Comparison of ENCODE assay signal across 29 cellular contexts in the genomic region with DNA sequence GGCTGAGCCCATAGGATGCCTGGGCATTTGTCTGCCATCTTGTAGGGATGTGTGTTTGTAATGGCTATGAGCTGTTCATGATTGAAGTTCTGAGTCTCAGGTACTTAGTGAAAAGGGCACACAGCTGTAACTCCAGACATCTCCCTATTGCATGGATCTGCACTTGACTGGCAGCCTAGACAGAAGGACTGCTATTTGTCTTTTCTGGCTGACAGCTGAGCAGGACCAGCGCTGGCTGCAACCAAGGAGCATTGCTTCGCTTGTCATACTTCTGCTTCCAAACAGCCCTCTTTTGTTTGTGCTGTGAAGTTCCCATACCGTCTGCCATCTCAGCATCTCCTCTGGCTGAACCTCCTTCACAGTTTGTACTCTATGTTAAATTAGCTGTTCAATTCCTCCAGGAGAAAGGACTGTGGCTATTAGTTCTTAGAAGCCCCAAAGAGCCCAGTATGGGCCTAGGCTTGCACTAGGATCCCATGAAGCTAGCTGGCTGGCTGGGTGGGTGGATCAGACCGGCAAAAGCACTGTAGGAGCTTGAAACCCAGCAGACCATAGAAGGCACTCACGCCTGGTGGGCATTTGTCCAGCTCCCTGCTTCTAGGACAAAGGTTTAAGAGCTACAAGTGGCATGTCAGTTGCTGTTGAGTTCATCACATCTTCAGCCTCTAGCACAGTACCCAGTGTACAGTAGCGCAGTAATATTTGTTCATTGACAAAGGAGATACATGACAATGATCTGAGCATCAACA. TPM values are rescaled to one million over a fixed set of nuclear protein-coding genes. Genes with fewer than 3 reads are reported as not detected.
A peak's percentile ranks its signal among the peaks of the same experiment; 100 is the strongest.
DNase-seq lines count a peak whose midpoint lies in the region; ATAC-seq and TF ChIP-seq lines count a peak whose summit lies in the region.
"Had no signal": no experiment of that assay in that cellular context is flagged by ENCODE, and none has a peak within 500 bp of the region (broad histone marks: within the 10 kb centered on the region; RNA-seq: fewer than 3 reads in every experiment).

No MANE protein-coding gene starts in this region.

- H3K4me1 ChIP-seq in CD4-positive, CD25-positive, alpha-beta regulatory T cell (ENCODE audit: control insufficient read depth, insufficient read depth, low read length, poor library complexity, severe bottlenecking): no peaks in the 10 kb centered on the region
- peaks cover 0 to 70% (median 9%) of the 10 kb centered on the region in 9 donors for H3K4me1 ChIP-seq in heart right ventricle
- H3K4me1 ChIP-seq: upper lobe of right lung had no signal

- H3K9me3 Mint-ChIP-seq in CD4-positive, CD25-positive, alpha-beta regulatory T cell: no peaks in the 10 kb centered on the region
- H3K9me3 Mint-ChIP-seq: activated CD4-positive, alpha-beta memory T cell treated with anti-CD3 and anti-CD28 coated beads for 36 hours; activated naive CD4-positive, alpha-beta T cell treated with anti-CD3 and anti-CD28 coated beads, Interleukin-2, amount 50 U/mL, for 24 hours; activated T-helper 2 cell treated with anti-CD3 and anti-CD28 coated beads, Interferon-gamma antibody, Interleukin-2, Interleukin-4, amounts not matched to agents 10 μg/mL and 5 μg/mL and 100 μg/mL, durations not matched to agents 14 hours and 24 hours and 36 hours; GM23338; memory B cell had no signal

- peaks cover 27% of the 10 kb centered on the region for H3K36me3 Mint-ChIP-seq in CD4-positive, CD25-positive, alpha-beta regulatory T cell

- no peak overlapping the region for H3K4me3 ChIP-seq in CD4-positive, CD25-positive, alpha-beta regulatory T cell (ENCODE audit: low read depth, low read length)
- H3K4me3 ChIP-seq in heart right ventricle: no peak overlapping the region
- H3K4me3 ChIP-seq: BLaER1 treated with 17β-estradiol and CSF1 and Interleukin-3, amounts not matched to agents 10 nM and 100 nM; GM23338; hepatocyte; PC-9; sigmoid colon; upper lobe of right lung had no signal

- H3K27me3 Mint-ChIP-seq in CD4-positive, CD25-positive, alpha-beta regulatory T cell: no peaks in the 10 kb centered on the region
- H3K27me3 Mint-ChIP-seq: activated CD4-positive, alpha-beta memory T cell treated with anti-CD3 and anti-CD28 coated beads for 36 hours; activated naive CD4-positive, alpha-beta T cell treated with anti-CD3 and anti-CD28 coated beads, Interleukin-2, amount 50 U/mL, for 24 hours; memory B cell had no signal

- H3K9me3 ChIP-seq in CD4-positive, CD25-positive, alpha-beta regulatory T cell (ENCODE audit: control insufficient read depth in 2 of 2, low read length in 2 of 2): no peaks in the 10 kb centered on the region
- H3K9me3 ChIP-seq in heart right ventricle: no peaks in the 10 kb centered on the region
- H3K9me3 ChIP-seq: sigmoid colon, upper lobe of right lung had no signal

- H3K4me3 Mint-ChIP-seq in CD4-positive, CD25-positive, alpha-beta regulatory T cell: no peak overlapping the region
- H3K4me3 Mint-ChIP-seq: activated CD4-positive, alpha-beta memory T cell treated with anti-CD3 and anti-CD28 coated beads for 36 hours; activated naive CD4-positive, alpha-beta T cell treated with anti-CD3 and anti-CD28 coated beads, Interleukin-2, amount 50 U/mL, for 24 hours; GM23338; memory B cell had no signal

- no peaks in the 10 kb centered on the region for H3K27me3 ChIP-seq in CD4-positive, CD25-positive, alpha-beta regulatory T cell (ENCODE audit: control insufficient read depth, insufficient read depth, low read length)
- H3K27me3 ChIP-seq in heart right ventricle: no peaks in the 10 kb centered on the region
- H3K27me3 ChIP-seq: BLaER1 treated with 17β-estradiol and CSF1 and Interleukin-3, amounts not matched to agents 10 nM and 100 nM; brain microvascular endothelial cell; hepatocyte; sigmoid colon; upper lobe of right lung had no signal

- H3K27ac ChIP-seq in CD4-positive, CD25-positive, alpha-beta regulatory T cell (ENCODE audit: insufficient read depth, low read length, poor library complexity, severe bottlenecking): no peak overlapping the region
- peak overlapping the region in 4 of 10 donors; percentile 17 to 37 (median 32) for H3K27ac ChIP-seq in heart right ventricle
- H3K27ac ChIP-seq: BLaER1 treated with 17β-estradiol and CSF1 and Interleukin-3, amounts not matched to agents 10 nM and 100 nM; brain microvascular endothelial cell; hepatocyte; PC-9; sigmoid colon; upper lobe of right lung had no signal

- no peak for DNase-seq in CD4-positive, CD25-positive, alpha-beta regulatory T cell
- DNase-seq in G401 (ENCODE audit: low spot score) (peak; percentile 17), heart right ventricle (peak in 1 of 2 donors; percentile 29), pons (ENCODE audit: low spot score) (peak; percentile 17), SKM-1 (lab: John Stamatoyannopoulos, UW; ENCODE audit: unreplicated experiment) (no peak)
- DNase-seq: activated CD4-positive, alpha-beta memory T cell treated with anti-CD3 and anti-CD28 coated beads for 36 hours; activated CD4-positive, CD25-positive, alpha-beta regulatory T cell treated with anti-CD3 and anti-CD28 coated beads, Interleukin-2, amount 50 U/mL, for 72 hours; activated CD8-positive, alpha-beta memory T cell treated with anti-CD3 and anti-CD28 coated beads, Interleukin-2, amount 50 U/mL, for 48 hours; amygdala; brain microvascular endothelial cell; foreskin melanocyte; GF-D8; left colon; NCI-H1694 treated with DMSO at 0.1 percent for 48 hours; NCI-H524 treated with DMSO at 0.1 percent for 48 hours; PC-9; sigmoid colon; stimulated activated CD4-positive, alpha-beta T cell treated with anti-CD3 and anti-CD28 coated beads, Interleukin-12 subunit alpha, Interleukin-12 subunit beta, amount 100 ng/mL, for 4 hours; stimulated activated CD4-positive, alpha-beta T cell treated with anti-CD3 and anti-CD28 coated beads, Interleukin-2, amount 100 ng/mL, for 48 hours; T-helper 2 cell; upper lobe of right lung had no signal

- peaks cover 5 to 38% (median 27%) of the 10 kb centered on the region in 4 donors for H3K4me1 Mint-ChIP-seq in CD4-positive, CD25-positive, alpha-beta regulatory T cell

- 57 to 73% methylated on average over 6 of the region's 6 CpGs for WGBS in heart right ventricle, 2 donors

- intact Hi-C loops in heart right ventricle (cut with DNase I): loop anchor here in 1 of 10 donors (10.0 kb wide), 1 partner anchor 64 kb away; a partner anchor contains a TSS

- H3K36me3 ChIP-seq in CD4-positive, CD25-positive, alpha-beta regulatory T cell (ENCODE audit: control insufficient read depth, insufficient read depth, low read length): peaks cover 39% of the 10 kb centered on the region
- H3K36me3 ChIP-seq in heart right ventricle: peaks cover 0 to 50% (median 11%) of the 10 kb centered on the region in 9 donors

- ATAC-seq in CD4-positive, CD25-positive, alpha-beta regulatory T cell (ENCODE audit: low read depth in 2 of 2): no peak
- ATAC-seq in heart right ventricle: peak in 6 of 8 donors; percentile 32 to 80 (median 52)
- ATAC-seq in GM19452 (IDR thresholded peaks at IDR 0.05; ENCODE audit: unreplicated experiment): no peak
- ATAC-seq in GM21737 (IDR thresholded peaks at IDR 0.05; ENCODE audit: unreplicated experiment): no peak
- ATAC-seq: GM23338, left colon, upper lobe of right lung had no signal

- no peak for TF ChIP-seq CTCF in heart right ventricle (IDR thresholded peaks at IDR 0.05)

- in situ Hi-C loops in G401 (cut with HindIII; ENCODE audit: low sequenced_read_pairs): no loop called here

- H3K27ac Mint-ChIP-seq in CD4-positive, CD25-positive, alpha-beta regulatory T cell: peak overlapping the region in 2 of 3 donors; percentile 17 to 36
- H3K27ac Mint-ChIP-seq: activated CD4-positive, alpha-beta memory T cell treated with anti-CD3 and anti-CD28 coated beads for 36 hours; activated naive CD4-positive, alpha-beta T cell treated with anti-CD3 and anti-CD28 coated beads, Interleukin-2, amount 50 U/mL, for 24 hours; activated T-helper 2 cell treated with anti-CD3 and anti-CD28 coated beads, Interferon-gamma antibody, Interleukin-2, Interleukin-4, amounts not matched to agents 10 μg/mL and 5 μg/mL and 100 μg/mL, durations not matched to agents 14 hours and 24 hours and 36 hours; GM23338; memory B cell had no signal

RNA-seq across cellular contexts. Expression of a gene that starts 20.4 kb away (rescaled TPM):
- total RNA-seq in CD4-positive, CD25-positive, alpha-beta regulatory T cell: 30.2 TPM
- polyA plus RNA-seq in CD4-positive, CD25-positive, alpha-beta regulatory T cell: 1 to 10 TPM; 1.4 to 6.2 (median 2.6) TPM
- total RNA-seq in G401 (2014; rRNA removed; shearing (Covaris generic)): 41.5 and 45.5 TPM in 2 replicates
- 10 to 100 TPM; 11.4 to 23.2 (median 18.3) TPM for total RNA-seq in heart right ventricle
- polyA plus RNA-seq in heart right ventricle: 10 to 100 TPM in 1 of 2 donors, 1 to 10 TPM in 1; 3.1 to 10.8 TPM

RNA-seq across cellular contexts. Expression of a gene that starts 21.2 kb away (rescaled TPM):
- 12.1 TPM for total RNA-seq in CD4-positive, CD25-positive, alpha-beta regulatory T cell
- 10 to 100 TPM; 59.5 to 75.5 (median 60.9) TPM for polyA plus RNA-seq in CD4-positive, CD25-positive, alpha-beta regulatory T cell
- 48.9 and 61.5 TPM in 2 replicates for total RNA-seq in G401 (2014; rRNA removed; shearing (Covaris generic))
- 10 to 100 TPM; 49.2 to 89.9 (median 54.9) TPM for total RNA-seq in heart right ventricle
- 100 to 1,000 TPM in 1 of 2 donors, 10 to 100 TPM in 1; 57.8 to 117 TPM for polyA plus RNA-seq in heart right ventricle

RNA-seq across cellular contexts. Expression of a gene that starts 36.4 kb away (rescaled TPM):
- total RNA-seq in CD4-positive, CD25-positive, alpha-beta regulatory T cell: 37.2 TPM
- 10 to 100 TPM; 45.7 to 73.0 (median 62.7) TPM for polyA plus RNA-seq in CD4-positive, CD25-positive, alpha-beta regulatory T cell
- total RNA-seq in G401 (2014; rRNA removed; shearing (Covaris generic)): 60.2 and 63.3 TPM in 2 replicates
- 100 to 1,000 TPM in 1 of 10 donors, 10 to 100 TPM in 9; 47.7 to 123 (median 66.2) TPM for total RNA-seq in heart right ventricle
- polyA plus RNA-seq in heart right ventricle: 10 to 100 TPM; 41.7 to 42.3 TPM

Comparison
In these comparisons a context has a peak if more than half of its experiments do, and no peak if none do; other contexts are left out.
1. ATAC-seq: peak in heart right ventricle (6 of 8); none in CD4-positive, CD25-positive, alpha-beta regulatory T cell (0 of 2), GM19452 (single experiment) and GM21737 (single experiment).
2. DNase-seq: peak in G401 (single experiment) and pons (single experiment); none in CD4-positive, CD25-positive, alpha-beta regulatory T cell (0 of 3) and SKM-1 (single experiment).